In the genomic region with DNA sequence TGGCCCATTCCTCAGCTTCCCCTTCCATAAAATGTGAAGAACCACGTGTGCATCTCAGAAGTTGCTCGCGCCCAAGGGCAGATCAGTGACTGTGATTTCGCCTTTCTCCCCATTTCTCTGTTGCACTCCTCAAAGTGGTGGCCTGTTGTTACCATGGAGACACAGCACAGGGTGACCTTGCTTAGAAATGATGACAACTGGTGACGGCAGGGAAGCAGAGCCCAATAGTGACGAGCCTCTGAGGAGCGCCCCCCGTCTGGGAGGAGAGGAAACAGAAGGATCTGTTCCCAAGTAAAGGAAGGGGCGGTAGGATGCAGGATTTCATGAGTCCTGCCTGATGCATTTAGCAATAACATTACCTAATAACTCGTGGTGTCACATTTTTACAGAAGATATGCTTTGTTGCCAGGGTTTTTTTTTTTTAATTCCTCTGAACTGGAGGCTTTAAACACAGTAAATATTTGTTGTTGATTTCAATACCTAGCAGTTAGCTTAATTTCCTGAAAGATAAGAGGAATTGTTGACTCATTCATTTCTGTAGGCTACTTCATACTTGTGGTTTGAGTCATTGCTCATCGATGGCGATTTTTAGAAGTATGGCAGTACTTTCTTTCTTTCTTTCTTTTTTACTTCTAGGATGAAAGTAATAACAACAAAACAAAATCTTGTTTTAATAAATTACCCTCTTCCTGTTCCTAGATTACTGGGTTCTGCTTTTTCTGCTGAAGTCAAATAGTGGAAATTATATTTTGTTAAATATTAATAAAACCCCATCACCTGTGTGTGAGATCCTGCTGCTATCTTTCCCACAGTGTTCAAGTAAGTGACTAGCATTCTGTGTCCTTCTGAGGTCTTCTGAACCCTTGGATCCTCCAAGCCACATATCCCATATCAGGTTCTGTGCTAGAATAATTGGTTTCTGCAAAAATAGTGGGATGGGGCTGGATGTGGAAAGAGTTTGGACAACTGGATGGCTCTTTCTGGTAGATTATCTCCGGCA, we compare ENCODE assay signal across 8 cellular contexts. TPM values are rescaled to one million over a fixed set of nuclear protein-coding genes. Genes with fewer than 3 reads are reported as not detected.
DNase-seq lines count a peak whose midpoint lies in the region; ATAC-seq and TF ChIP-seq lines count a peak whose summit lies in the region.

No MANE protein-coding gene starts in this region.

- TF ChIP-seq CTCF in esophagus squamous epithelium (IDR thresholded peaks at IDR 0.05) (no peak), osteoblast (IDR thresholded peaks at IDR 0.05; ENCODE audit: extremely low read depth, low read depth, low read length) (no peak)
- no peak for TF ChIP-seq CTCF in CD8-positive, alpha-beta T cell (IDR thresholded peaks at IDR 0.05)

- H3K27me3 Mint-ChIP-seq in CD8-positive, alpha-beta T cell (ENCODE audit: low read depth) = no peaks in the 10 kb centered on the region

- no peak overlapping the region for H3K9ac ChIP-seq in BLaER1 treated with 17β-estradiol and CSF1 and Interleukin-3, amounts not matched to agents 10 nM and 100 nM

- peaks cover 6 to 98% (median 21%) of the 10 kb centered on the region in 11 experiments; a peak in 14 of 22 replicates for H4K20me1 ChIP-seq in BLaER1 treated with 17β-estradiol and CSF1 and Interleukin-3, amounts not matched to agents 10 nM and 100 nM
- no peaks in the 10 kb centered on the region for H4K20me1 ChIP-seq in osteoblast (ENCODE audit: insufficient read depth, low read length)

- 46 to 47% methylated on average over 12 of the region's 13 CpGs for WGBS in esophagus squamous epithelium, 2 donors

- peaks cover 0 to 28% (median 20%) of the 10 kb centered on the region in 11 experiments; a peak in 14 of 22 replicates for H3K9me3 ChIP-seq in BLaER1 treated with 17β-estradiol and CSF1 and Interleukin-3, amounts not matched to agents 10 nM and 100 nM (replicated peaks in 1 of 11)
- H3K9me3 ChIP-seq in esophagus squamous epithelium (no peaks in the 10 kb centered on the region), osteoblast (ENCODE audit: low read depth, low read length) (no peaks in the 10 kb centered on the region)
- no peaks in the 10 kb centered on the region for H3K9me3 ChIP-seq in CD8-positive, alpha-beta T cell (ENCODE audit: low read length)

- peak overlapping the region in 8 of 11 experiments; percentile 6 to 83 (median 66); a peak in 14 of 22 replicates for H3K4me2 ChIP-seq in BLaER1 treated with 17β-estradiol and CSF1 and Interleukin-3, amounts not matched to agents 10 nM and 100 nM
- H3K4me2 ChIP-seq in osteoblast (ENCODE audit: insufficient read depth, low read length) = peak overlapping the region; percentile 19

- no peak overlapping the region for H2AFZ ChIP-seq in osteoblast (ENCODE audit: low read length)

- H3K9me3 Mint-ChIP-seq in CD8-positive, alpha-beta T cell = no peaks in the 10 kb centered on the region

- H3K4me3 ChIP-seq in BLaER1 treated with 17β-estradiol and CSF1 and Interleukin-3, amounts not matched to agents 10 nM and 100 nM = no peak overlapping the region
- H3K4me3 ChIP-seq in esophagus squamous epithelium = no peak overlapping the region
- H3K4me3 ChIP-seq in osteoblast (ENCODE audit: insufficient read depth, low read length) = peak overlapping the region; percentile 1
- no peak overlapping the region for H3K4me3 ChIP-seq in CD8-positive, alpha-beta T cell (ENCODE audit: low read depth, low read length)

- H3K27ac Mint-ChIP-seq in CD8-positive, alpha-beta T cell = no peak overlapping the region

- CTCF ChIA-PET in CD8-positive, alpha-beta T cell (lab: Charles Lee) = no interaction called here

- intact Hi-C loops in esophagus squamous epithelium (cut with DNase I) = no loop called here
- intact Hi-C loops in CD8-positive, alpha-beta T cell (cut with DNase I, micrococcal nuclease) = no loop called here

- peaks cover 43% of the 10 kb centered on the region for H3K36me3 Mint-ChIP-seq in CD8-positive, alpha-beta T cell

- H3K79me2 ChIP-seq in osteoblast (ENCODE audit: insufficient read depth, low read length) = peaks cover 39% of the 10 kb centered on the region

- no peak overlapping the region for H3K4me3 Mint-ChIP-seq in CD8-positive, alpha-beta T cell

- peaks cover 72% of the 10 kb centered on the region for H3K4me1 Mint-ChIP-seq in CD8-positive, alpha-beta T cell (ENCODE audit: low read depth)

- H3K27ac ChIP-seq in BLaER1 treated with 17β-estradiol and CSF1 and Interleukin-3, amounts not matched to agents 10 nM and 100 nM = peak overlapping the region in 5 of 11 experiments; percentile 8 to 48 (median 25); a peak in 8 of 22 replicates
- H3K27ac ChIP-seq in esophagus squamous epithelium (peak overlapping the region; percentile 53 to 78 (median 64)), osteoblast (ENCODE audit: low read depth, low read length) (peak overlapping the region; percentile 91)
- H3K27ac ChIP-seq in CD8-positive, alpha-beta T cell (ENCODE audit: low read depth, low read length) = no peak overlapping the region

- H3K4me1 ChIP-seq in BLaER1 treated with 17β-estradiol and CSF1 and Interleukin-3, amounts not matched to agents 10 nM and 100 nM = peaks cover 21 to 51% (median 42%) of the 10 kb centered on the region in 10 experiments
- H3K4me1 ChIP-seq in esophagus squamous epithelium = peaks cover 35 to 87% (median 77%) of the 10 kb centered on the region in 3 donors
- peaks cover 64% of the 10 kb centered on the region for H3K4me1 ChIP-seq in osteoblast (ENCODE audit: insufficient read depth, low read length)
- peaks cover 10% of the 10 kb centered on the region for H3K4me1 ChIP-seq in CD8-positive, alpha-beta T cell (ENCODE audit: insufficient read depth, low read length)

- H3K27me3 ChIP-seq in BLaER1 treated with 17β-estradiol and CSF1 and Interleukin-3, amounts not matched to agents 10 nM and 100 nM = no peaks in the 10 kb centered on the region
- H3K27me3 ChIP-seq in esophagus squamous epithelium (no peaks in the 10 kb centered on the region), osteoblast (ENCODE audit: insufficient read depth, low read length) (no peaks in the 10 kb centered on the region)
- no peaks in the 10 kb centered on the region for H3K27me3 ChIP-seq in CD8-positive, alpha-beta T cell (ENCODE audit: insufficient read depth, low read length)

- POLR2A ChIA-PET in CD8-positive, alpha-beta T cell (lab: Charles Lee) = interaction anchor here (0.6 kb wide), 1 partner anchor 113 kb away, joined by 3 read pairs; no protein-coding TSS in a partner anchor

- no peak for TF ChIP-seq POLR2A in esophagus squamous epithelium (IDR thresholded peaks at IDR 0.05)

- peak; percentile 48 for DNase-seq in T-helper 22 cell (ENCODE audit: low read depth)
- DNase-seq in esophagus squamous epithelium (lab: John Stamatoyannopoulos, UW) = no peak
- peak; percentile 86 for DNase-seq in osteoblast (ENCODE audit: insufficient read length, low spot score, missing footprints)
- no peak for DNase-seq in NCI-H82 (lab: John Stamatoyannopoulos, UW)
- DNase-seq in CD8-positive, alpha-beta T cell = no peak

- peaks cover 0 to 33% (median 14%) of the 10 kb centered on the region in 11 experiments; a peak in 11 of 22 replicates for H3K36me3 ChIP-seq in BLaER1 treated with 17β-estradiol and CSF1 and Interleukin-3, amounts not matched to agents 10 nM and 100 nM
- H3K36me3 ChIP-seq in esophagus squamous epithelium (no peaks in the 10 kb centered on the region), osteoblast (ENCODE audit: insufficient read depth, low read length) (no peaks in the 10 kb centered on the region)
- no peaks in the 10 kb centered on the region for H3K36me3 ChIP-seq in CD8-positive, alpha-beta T cell (ENCODE audit: insufficient read depth, low read length)

- ATAC-seq in GM19035 (IDR thresholded peaks at IDR 0.05; ENCODE audit: unreplicated experiment) (peak; percentile 66), HG03095 (IDR thresholded peaks at IDR 0.05; ENCODE audit: unreplicated experiment) (peak; percentile 69)
- no peak for ATAC-seq in CD8-positive, alpha-beta T cell

RNA-seq across cellular contexts. Expression of a gene that starts 36.0 kb away (rescaled TPM):
- total RNA-seq in esophagus squamous epithelium = 10 to 100 TPM; 18.3 to 58.7 (median 29.7) TPM
- total RNA-seq in osteoblast = 66.0 and 69.8 TPM in 2 replicates
- total RNA-seq in CD8-positive, alpha-beta T cell = 10 to 100 TPM; 31.2 to 33.2 TPM

Comparison
In these comparisons a context has a peak if more than half of its experiments do, and no peak if none do; other contexts are left out.
1. DNase-seq: peak in T-helper 22 cell (single experiment) and osteoblast (single experiment); none in esophagus squamous epithelium (single experiment), NCI-H82 (single experiment) and CD8-positive, alpha-beta T cell (0 of 7).